Comparison of ENCODE assay signal across 11 cellular contexts in genomic region chr7:49774459-49775064, GRCh38. TPM values are rescaled to one million over a fixed set of nuclear protein-coding genes. Genes with fewer than 3 reads are reported as not detected.
DNase-seq lines count a peak whose midpoint lies in the region; ATAC-seq and TF ChIP-seq lines count a peak whose summit lies in the region.
"Had no signal": no experiment of that assay in that cellular context is flagged by ENCODE, and none has a peak within 500 bp of the region (broad histone marks: within the 10 kb centered on the region; RNA-seq: fewer than 3 reads in every experiment).

No MANE protein-coding gene starts in this region.

- H3K36me3 Mint-ChIP-seq in activated CD8-positive, alpha-beta memory T cell treated with anti-CD3 and anti-CD28 coated beads, Interleukin-2, amount 10 ng/mL, durations not matched to agents 7 days and 5 days: peaks cover 6% of the 10 kb centered on the region
- H3K36me3 Mint-ChIP-seq in glutamatergic neuron (ENCODE audit: unreplicated experiment) (peaks cover 9% of the 10 kb centered on the region), neural crest cell (ENCODE audit: low read depth) (no peaks in the 10 kb centered on the region)

- ATAC-seq in activated CD8-positive, alpha-beta memory T cell treated with anti-CD3 and anti-CD28 coated beads, Interleukin-2, amount 10 ng/mL, durations not matched to agents 7 days and 5 days: no peak
- no peak for ATAC-seq in HG03378 (IDR thresholded peaks at IDR 0.05; ENCODE audit: unreplicated experiment)

- WGBS in urinary bladder: under 1% methylated on average over 36 of the region's 36 CpGs

- peak overlapping the region; percentile 19 for H3K27ac Mint-ChIP-seq in activated CD8-positive, alpha-beta memory T cell treated with anti-CD3 and anti-CD28 coated beads, Interleukin-2, amount 10 ng/mL, durations not matched to agents 7 days and 5 days
- H3K27ac Mint-ChIP-seq in glutamatergic neuron (ENCODE audit: unreplicated experiment) (peak overlapping the region; percentile 43), neural crest cell (ENCODE audit: unreplicated experiment) (no peak overlapping the region)

- DNase-seq in activated CD8-positive, alpha-beta memory T cell treated with anti-CD3 and anti-CD28 coated beads, Interleukin-2, amount 10 ng/mL, durations not matched to agents 7 days and 5 days: no peak
- DNase-seq in activated CD8-positive, alpha-beta memory T cell treated with anti-CD3 and anti-CD28 coated beads, Interleukin-2, amount 50 U/mL, for 4 hours: no peak
- DNase-seq in glutamatergic neuron: peak; percentile 54
- DNase-seq in neural crest cell (ENCODE audit: low read depth, low spot score): peak; percentile 20
- no peak for DNase-seq in NCI-H2227 treated with DMSO at 0.1 percent for 48 hours (lab: John Stamatoyannopoulos, UW)
- no peak for DNase-seq in T-helper 2 cell
- DNase-seq: effector CD4-positive, alpha-beta T cell; kidney; NCI-H187 treated with DMSO at 0.1 percent for 48 hours had no signal

- H3K4me1 ChIP-seq in urinary bladder (ENCODE audit: insufficient read depth): peaks cover 7% of the 10 kb centered on the region

- CTCF ChIA-PET in activated CD8-positive, alpha-beta memory T cell treated with anti-CD3 and anti-CD28 coated beads, Interleukin-2, amount 10 ng/mL, durations not matched to agents 7 days and 5 days (lab: Charles Lee): no interaction called here

- peak overlapping the region; percentile 36 for H3K4me3 ChIP-seq in urinary bladder (ENCODE audit: low read depth, low read length)

- peaks cover 64% of the 10 kb centered on the region for H3K27me3 Mint-ChIP-seq in activated CD8-positive, alpha-beta memory T cell treated with anti-CD3 and anti-CD28 coated beads, Interleukin-2, amount 10 ng/mL, durations not matched to agents 7 days and 5 days
- H3K27me3 Mint-ChIP-seq in glutamatergic neuron (ENCODE audit: unreplicated experiment) (peaks cover 21% of the 10 kb centered on the region), neural crest cell (ENCODE audit: low read depth) (peaks cover 86% of the 10 kb centered on the region)

- TF ChIP-seq CTCF in glutamatergic neuron (IDR thresholded peaks at IDR 0.05; ENCODE audit: partially characterized antibody, unreplicated experiment): no peak
- TF ChIP-seq CTCF in neural crest cell (conservative IDR thresholded peaks at IDR 0.05): no peak

- H3K4me1 Mint-ChIP-seq in activated CD8-positive, alpha-beta memory T cell treated with anti-CD3 and anti-CD28 coated beads, Interleukin-2, amount 10 ng/mL, durations not matched to agents 7 days and 5 days: peaks cover 5% of the 10 kb centered on the region
- peaks cover 6% of the 10 kb centered on the region for H3K4me1 Mint-ChIP-seq in glutamatergic neuron (ENCODE audit: low read depth, unreplicated experiment)
- H3K4me1 Mint-ChIP-seq in neural crest cell: peaks cover 11% of the 10 kb centered on the region

- H3K27ac ChIP-seq in urinary bladder (ENCODE audit: low read depth): no peak overlapping the region

- H3K4me3 Mint-ChIP-seq in activated CD8-positive, alpha-beta memory T cell treated with anti-CD3 and anti-CD28 coated beads, Interleukin-2, amount 10 ng/mL, durations not matched to agents 7 days and 5 days: no peak overlapping the region
- H3K4me3 Mint-ChIP-seq in glutamatergic neuron (ENCODE audit: unreplicated experiment): peak overlapping the region; percentile 94
- H3K4me3 Mint-ChIP-seq in neural crest cell: peak overlapping the region; percentile 91

- no peaks in the 10 kb centered on the region for H3K9me3 Mint-ChIP-seq in activated CD8-positive, alpha-beta memory T cell treated with anti-CD3 and anti-CD28 coated beads, Interleukin-2, amount 10 ng/mL, durations not matched to agents 7 days and 5 days (ENCODE audit: low read depth)
- peaks cover 6% of the 10 kb centered on the region for H3K9me3 Mint-ChIP-seq in glutamatergic neuron (ENCODE audit: unreplicated experiment)
- no peaks in the 10 kb centered on the region for H3K9me3 Mint-ChIP-seq in neural crest cell

- no peaks in the 10 kb centered on the region for H3K36me3 ChIP-seq in urinary bladder (ENCODE audit: insufficient read depth)

RNA-seq across cellular contexts. Expression of gene VWC2, which starts 1.1 kb away (rescaled TPM):
- total RNA-seq in activated CD8-positive, alpha-beta memory T cell treated with anti-CD3 and anti-CD28 coated beads, Interleukin-2, amount 10 ng/mL, durations not matched to agents 7 days and 5 days: not detected
- total RNA-seq in glutamatergic neuron (ENCODE audit: unreplicated experiment) (1.2 TPM), neural crest cell (0.02 TPM in 1 of 2 replicates, not detected in the other), urinary bladder (0.11 TPM)
- polyA plus RNA-seq in urinary bladder: 0.01 TPM

Comparison
In these comparisons a context has a peak if more than half of its experiments do, and no peak if none do; other contexts are left out.
1. DNase-seq: peak in glutamatergic neuron (single experiment) and neural crest cell (single experiment); none in activated CD8-positive, alpha-beta memory T cell treated with anti-CD3 and anti-CD28 coated beads, Interleukin-2, amount 10 ng/mL, durations not matched to agents 7 days and 5 days (single experiment), activated CD8-positive, alpha-beta memory T cell treated with anti-CD3 and anti-CD28 coated beads, Interleukin-2, amount 50 U/mL, for 4 hours (single experiment), NCI-H2227 treated with DMSO at 0.1 percent for 48 hours (single experiment) and T-helper 2 cell (0 of 5).